In genomic region chr1:14976260-14976659, GRCh38 we compare ENCODE assay signal across 18 cellular contexts.
"Had no signal": no experiment of that assay in that cellular context is flagged by ENCODE, and none has a peak within 500 bp of the region (broad histone marks: within the 10 kb centered on the region; RNA-seq: fewer than 3 reads in every experiment).

No MANE protein-coding gene starts in this region.

- H3K27me3 ChIP-seq: right atrium auricular region had no signal

- H3K4me3 Mint-ChIP-seq: activated CD4-positive, alpha-beta memory T cell treated with anti-CD3 and anti-CD28 coated beads for 36 hours; activated naive CD8-positive, alpha-beta T cell; effector memory CD8-positive, alpha-beta T cell; nephron; stimulated activated naive B cell treated with anti-CD40 and anti-IgM and Interleukin-4, amounts not matched to agents 10 μg/mL and 1 μg/mL and 100 μg/mL, for 72 hours had no signal

- H3K4me3 ChIP-seq: lung, right atrium auricular region, skin epidermis had no signal

- H3K27ac Mint-ChIP-seq: activated CD4-positive, alpha-beta memory T cell treated with anti-CD3 and anti-CD28 coated beads for 36 hours; activated naive CD8-positive, alpha-beta T cell; effector memory CD8-positive, alpha-beta T cell; nephron; progenitor cell of endocrine pancreas; stimulated activated naive B cell treated with anti-CD40 and anti-IgM and Interleukin-4, amounts not matched to agents 10 μg/mL and 1 μg/mL and 100 μg/mL, for 72 hours had no signal

- H3K4me1 Mint-ChIP-seq: stimulated activated naive B cell treated with anti-CD40 and anti-IgM and Interleukin-4, amounts not matched to agents 10 μg/mL and 1 μg/mL and 100 μg/mL, for 72 hours had no signal

- H3K9me3 Mint-ChIP-seq: effector memory CD8-positive, alpha-beta T cell had no signal

- H3K36me3 Mint-ChIP-seq: activated CD4-positive, alpha-beta memory T cell treated with anti-CD3 and anti-CD28 coated beads for 36 hours; activated naive CD8-positive, alpha-beta T cell; stimulated activated naive B cell treated with anti-CD40 and anti-IgM and Interleukin-4, amounts not matched to agents 10 μg/mL and 1 μg/mL and 100 μg/mL, for 72 hours had no signal

- ATAC-seq: effector memory CD8-positive, alpha-beta T cell; stimulated activated naive B cell treated with anti-CD40 and anti-IgM and Interleukin-4, amounts not matched to agents 10 μg/mL and 1 μg/mL and 100 μg/mL, for 72 hours had no signal

- H3K27me3 Mint-ChIP-seq: activated CD4-positive, alpha-beta memory T cell treated with anti-CD3 and anti-CD28 coated beads for 36 hours; progenitor cell of endocrine pancreas had no signal

- H3K36me3 ChIP-seq: right atrium auricular region, WERI-Rb-1 had no signal

- DNase-seq: activated CD4-positive, alpha-beta memory T cell treated with anti-CD3 and anti-CD28 coated beads for 36 hours; activated CD4-positive, alpha-beta T cell treated with anti-CD3 and anti-CD28 coated beads for 4 hours; activated T-cell treated with anti-CD3 and anti-CD28 coated beads for 4 hours; effector memory CD8-positive, alpha-beta T cell; midbrain; occipital lobe; stimulated activated CD4-positive, alpha-beta T cell treated with anti-CD3 and anti-CD28 coated beads, Interleukin-15, amount 100 ng/mL, for 24 hours; stimulated activated CD4-positive, alpha-beta T cell treated with anti-CD3 and anti-CD28 coated beads, Interleukin-4, amount 100 ng/mL, for 24 hours; stimulated activated naive B cell treated with anti-CD40 and anti-IgM and Interleukin-4, amounts not matched to agents 10 μg/mL and 1 μg/mL and 100 μg/mL, for 72 hours; SW 1271; T-helper 2 cell; WERI-Rb-1 had no signal

- H3K27ac ChIP-seq: right atrium auricular region, skin epidermis, WERI-Rb-1 had no signal
